ENCODE assay signal across 8 cellular contexts in the genomic region with DNA sequence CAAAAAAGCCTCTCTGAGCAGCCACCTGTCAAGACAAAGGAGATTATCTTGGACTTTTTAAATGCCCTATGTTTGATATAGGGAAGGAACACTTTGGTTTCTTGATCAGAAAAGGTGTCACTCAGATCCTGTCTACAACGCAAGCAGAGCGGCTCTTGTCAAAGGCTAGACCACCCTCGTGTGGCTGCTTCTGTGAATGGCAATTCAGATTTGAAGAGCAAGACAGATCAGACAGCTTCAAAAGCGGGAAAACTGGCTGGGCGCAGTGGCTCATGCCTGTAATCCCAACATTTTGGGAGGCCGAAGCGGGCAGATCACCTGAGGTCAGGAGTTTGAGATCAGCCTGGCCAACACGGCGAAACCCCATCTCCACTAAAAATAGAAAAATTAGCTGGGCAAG. TPM values are rescaled to one million over a fixed set of nuclear protein-coding genes. Genes with fewer than 3 reads are reported as not detected.
DNase-seq lines count a peak whose midpoint lies in the region; ATAC-seq and TF ChIP-seq lines count a peak whose summit lies in the region.

No MANE protein-coding gene starts in this region.

- CTCF ChIA-PET in activated naive CD4-positive, alpha-beta T cell treated with anti-CD3 and anti-CD28 coated beads, Interleukin-2, amount 10 ng/mL, durations not matched to agents 7 days and 5 days (lab: Charles Lee), result interaction anchor here (1.1 to 3.4 kb wide), 4 partner anchors 9 to 650 kb away, joined by 3 to 19 read pairs (median 4); no protein-coding TSS in a partner anchor

- no peaks in the 10 kb centered on the region for H3K36me3 ChIP-seq in colonic mucosa

- no peak for TF ChIP-seq POLR2A in lower leg skin (IDR thresholded peaks at IDR 0.05)

- 17 to 22% methylated on average over 9 of the region's 9 CpGs for WGBS in lower leg skin, 2 donors

- no peak overlapping the region for H3K4me3 ChIP-seq in colonic mucosa
- no peak overlapping the region for H3K4me3 ChIP-seq in lower leg skin (ENCODE audit: low read depth, poor library complexity, severe bottlenecking)

- no peak overlapping the region for H3K27ac Mint-ChIP-seq in activated naive CD4-positive, alpha-beta T cell treated with anti-CD3 and anti-CD28 coated beads, Interleukin-2, amount 10 ng/mL, durations not matched to agents 7 days and 5 days

- peak; percentile 57 for DNase-seq in activated naive CD4-positive, alpha-beta T cell treated with anti-CD3 and anti-CD28 coated beads, Interleukin-2, amount 10 ng/mL, durations not matched to agents 7 days and 5 days
- no peak for DNase-seq in activated naive CD4-positive, alpha-beta T cell treated with Interleukin-2 at 50 U/mL for 16 hours
- DNase-seq in HUDEP-2 (lab: John Stamatoyannopoulos, UW; ENCODE audit: unreplicated experiment in 76 of 76) (peak in 39 of 76 experiments; percentile 4 to 66 (median 20)), RKO (ENCODE audit: low spot score) (peak; percentile 75), colonic mucosa (no peak), lower leg skin (ENCODE audit: low spot score in 2 of 2) (peak; percentile 69 to 92)

- H3K27me3 ChIP-seq in colonic mucosa, result no peaks in the 10 kb centered on the region

- H3K4me1 Mint-ChIP-seq in activated naive CD4-positive, alpha-beta T cell treated with anti-CD3 and anti-CD28 coated beads, Interleukin-2, amount 10 ng/mL, durations not matched to agents 7 days and 5 days, result peaks cover 6% of the 10 kb centered on the region

- H3K27ac ChIP-seq in colonic mucosa, result no peak overlapping the region

- H3K4me3 Mint-ChIP-seq in activated naive CD4-positive, alpha-beta T cell treated with anti-CD3 and anti-CD28 coated beads, Interleukin-2, amount 10 ng/mL, durations not matched to agents 7 days and 5 days, result no peak overlapping the region

- no peaks in the 10 kb centered on the region for H3K36me3 Mint-ChIP-seq in activated naive CD4-positive, alpha-beta T cell treated with anti-CD3 and anti-CD28 coated beads, Interleukin-2, amount 10 ng/mL, durations not matched to agents 7 days and 5 days

- intact Hi-C loops in colonic mucosa (cut with DNase I) (loop anchor here (10.0 kb wide), 1 partner anchor 646 kb away; no protein-coding TSS in a partner anchor), lower leg skin (cut with DNase I; ENCODE audit: low total_unique reads) (loop anchor here (5.0 kb wide), 1 partner anchor 648 kb away; no protein-coding TSS in a partner anchor)

- H3K4me1 ChIP-seq in colonic mucosa, result no peaks in the 10 kb centered on the region

- H3K9me3 Mint-ChIP-seq in activated naive CD4-positive, alpha-beta T cell treated with anti-CD3 and anti-CD28 coated beads, Interleukin-2, amount 10 ng/mL, durations not matched to agents 7 days and 5 days, result no peaks in the 10 kb centered on the region

- no peaks in the 10 kb centered on the region for H3K9me3 ChIP-seq in colonic mucosa

- ATAC-seq in GM19023 (IDR thresholded peaks at IDR 0.05; ENCODE audit: unreplicated experiment), result no peak
- no peak for ATAC-seq in GM19328 (IDR thresholded peaks at IDR 0.05; ENCODE audit: unreplicated experiment)

- peaks cover 11% of the 10 kb centered on the region for H3K27me3 Mint-ChIP-seq in activated naive CD4-positive, alpha-beta T cell treated with anti-CD3 and anti-CD28 coated beads, Interleukin-2, amount 10 ng/mL, durations not matched to agents 7 days and 5 days

- TF ChIP-seq CTCF in colonic mucosa (IDR thresholded peaks at IDR 0.05), result peak; percentile 37
- peak in 1 of 3 donors; percentile 46 for TF ChIP-seq CTCF in lower leg skin (IDR thresholded peaks at IDR 0.05)

- no peak overlapping the region for H3K9ac ChIP-seq in colonic mucosa (ENCODE audit: low read depth in 2 of 2, low read length in 2 of 2)

RNA-seq across cellular contexts. Expression of a gene that starts 10.1 kb away (rescaled TPM):
- total RNA-seq in colonic mucosa, result 10 to 100 TPM; 12.4 to 16.6 TPM
- 10 to 100 TPM; 29.2 to 40.2 (median 35.1) TPM for total RNA-seq in lower leg skin

RNA-seq across cellular contexts. Expression of a gene that starts 21.5 kb away (rescaled TPM):
- 1 to 10 TPM; 8.5 to 9.6 TPM for total RNA-seq in colonic mucosa
- 10 to 100 TPM in 3 of 4 donors, 1 to 10 TPM in 1; 4.4 to 15.1 (median 13.5) TPM for total RNA-seq in lower leg skin

Comparison
In these comparisons a context has a peak if more than half of its experiments do, and no peak if none do; other contexts are left out.
1. DNase-seq: peak in activated naive CD4-positive, alpha-beta T cell treated with anti-CD3 and anti-CD28 coated beads, Interleukin-2, amount 10 ng/mL, durations not matched to agents 7 days and 5 days (single experiment), HUDEP-2 (39 of 76), RKO (single experiment) and lower leg skin (2 of 2); none in activated naive CD4-positive, alpha-beta T cell treated with Interleukin-2 at 50 U/mL for 16 hours (single experiment) and colonic mucosa (single experiment).